In genomic region chr4:186845137-186845842, GRCh38 we compare ENCODE assay signal across 8 cellular contexts.
DNase-seq lines count a peak whose midpoint lies in the region; TF ChIP-seq lines count a peak whose summit lies in the region.

No MANE protein-coding gene starts in this region.

- TF ChIP-seq CTCF in WI38 (IDR thresholded peaks at IDR 0.05; ENCODE audit: low read depth, low read length) (no peak), adrenal gland (IDR thresholded peaks at IDR 0.05) (no peak)

- WGBS in adrenal gland, 4 donors: 57 to 68% (median 62%) methylated on average over 6 to 9 of the region's 9 CpGs

- H3K9me3 ChIP-seq in adrenal gland (replicated peaks in 1 of 3): no peaks in the 10 kb centered on the region

- peak; percentile 32 for DNase-seq in HK-2 (ENCODE audit: unreplicated experiment)
- peak; percentile 81 for DNase-seq in hepatic stellate cell (ENCODE audit: low spot score)
- DNase-seq in stromal cell of bone marrow (ENCODE audit: low read depth): peak; percentile 68
- DNase-seq in NCI-H2196 treated with DMSO at 0.1 percent for 48 hours (lab: John Stamatoyannopoulos, UW; ENCODE audit: unreplicated experiment): no peak
- no peak for DNase-seq in NCI-H748 treated with DMSO at 0.1 percent for 48 hours (lab: John Stamatoyannopoulos, UW)
- no peak for DNase-seq in adrenal gland
- DNase-seq in NCI-H2171 treated with DMSO at 0.1 percent for 48 hours (lab: John Stamatoyannopoulos, UW): no peak

- peak overlapping the region in 1 of 5 donors; percentile 73 for H3K27ac ChIP-seq in adrenal gland

- H3K4me3 ChIP-seq in WI38 (ENCODE audit: low read depth, low read length): peak overlapping the region; percentile 57; the same call in 1 of the 2 replicates
- no peak overlapping the region for H3K4me3 ChIP-seq in adrenal gland

- peaks cover 0 to 4% of the 10 kb centered on the region in 2 donors for H3K4me1 ChIP-seq in adrenal gland (replicated peaks in 1 of 2)

- intact Hi-C loops in adrenal gland (cut with DNase I): no loop called here

- no peaks in the 10 kb centered on the region for H3K27me3 ChIP-seq in adrenal gland

- H3K36me3 ChIP-seq in adrenal gland (replicated peaks in 1 of 2): no peaks in the 10 kb centered on the region

- TF ChIP-seq POLR2A in adrenal gland (IDR thresholded peaks at IDR 0.05): no peak

Comparison
In these comparisons a context has a peak if more than half of its experiments do, and no peak if none do; other contexts are left out.
1. DNase-seq: peak in HK-2 (single experiment), hepatic stellate cell (single experiment) and stromal cell of bone marrow (single experiment); none in NCI-H2196 treated with DMSO at 0.1 percent for 48 hours (single experiment), NCI-H748 treated with DMSO at 0.1 percent for 48 hours (single experiment), adrenal gland (0 of 7) and NCI-H2171 treated with DMSO at 0.1 percent for 48 hours (single experiment).